In genomic region chr16:29606669-29607427, GRCh38 we compare ENCODE assay signal across 10 cellular contexts. TPM values are rescaled to one million over a fixed set of nuclear protein-coding genes. Genes with fewer than 3 reads are reported as not detected.
DNase-seq lines count a peak whose midpoint lies in the region; ATAC-seq and TF ChIP-seq lines count a peak whose summit lies in the region.
"Not testable (repeated sequence)": the region's sequence is repeated elsewhere in the genome, so short reads cannot be mapped to it uniquely, and the experiment has no call there.
"Had no signal": no experiment of that assay in that cellular context is flagged by ENCODE, and none has a peak within 500 bp of the region (broad histone marks: within the 10 kb centered on the region; RNA-seq: fewer than 3 reads in every experiment).

No MANE protein-coding gene starts in this region.

- not testable (repeated sequence) for TF ChIP-seq CTCF in GM12865 (IDR thresholded peaks at IDR 0.05; ENCODE audit: insufficient read depth, low read depth, low read length, missing control alignments); Peyer's patch (IDR thresholded peaks at IDR 0.05); colonic mucosa (IDR thresholded peaks at IDR 0.05)

- not testable (repeated sequence) for H3K27ac ChIP-seq in BLaER1 treated with 17β-estradiol and CSF1 and Interleukin-3, amounts not matched to agents 10 nM and 100 nM; colonic mucosa; naive thymus-derived CD4-positive, alpha-beta T cell (ENCODE audit: low read depth, low read length)
- H3K27ac ChIP-seq in Peyer's patch, result peak overlapping the region in 2 of 4 donors; percentile 26 to 49

- not testable (repeated sequence) for H3K4me3 ChIP-seq in BLaER1 treated with 17β-estradiol and CSF1 and Interleukin-3, amounts not matched to agents 10 nM and 100 nM; Peyer's patch; colonic mucosa; naive thymus-derived CD4-positive, alpha-beta T cell (ENCODE audit: low read length)
- peak overlapping the region; percentile 34; the same call in 1 of the 2 replicates for H3K4me3 ChIP-seq in GM12865 (ENCODE audit: low read depth, low read length)

- H3K27me3 Mint-ChIP-seq in activated CD8-positive, alpha-beta memory T cell treated with anti-CD3 and anti-CD28 coated beads, Interleukin-2, amount 10 ng/mL, durations not matched to agents 7 days and 5 days; naive thymus-derived CD4-positive, alpha-beta T cell: not testable (repeated sequence)

- H3K9me3 ChIP-seq in BLaER1 treated with 17β-estradiol and CSF1 and Interleukin-3, amounts not matched to agents 10 nM and 100 nM (replicated peaks in 1 of 11); Peyer's patch; colonic mucosa; naive thymus-derived CD4-positive, alpha-beta T cell (ENCODE audit: control insufficient read depth in 2 of 3, low read length in 3 of 3): not testable (repeated sequence)

- not testable (repeated sequence) for H3K27me3 ChIP-seq in BLaER1 treated with 17β-estradiol and CSF1 and Interleukin-3, amounts not matched to agents 10 nM and 100 nM; Peyer's patch; colonic mucosa; naive thymus-derived CD4-positive, alpha-beta T cell (ENCODE audit: control insufficient read depth in 2 of 2, insufficient read depth in 2 of 2, low read length in 2 of 2)

- peak overlapping the region; percentile 58 for H3K27ac Mint-ChIP-seq in activated CD8-positive, alpha-beta memory T cell treated with anti-CD3 and anti-CD28 coated beads, Interleukin-2, amount 10 ng/mL, durations not matched to agents 7 days and 5 days
- H3K27ac Mint-ChIP-seq in naive thymus-derived CD4-positive, alpha-beta T cell, result peak overlapping the region in 2 of 9 donors; percentile 42 to 65
- peak overlapping the region; percentile 87 for H3K27ac Mint-ChIP-seq in stimulated activated effector memory CD8-positive, alpha-beta T cell treated with anti-CD3 and anti-CD28 coated beads, Interleukin-12 subunit alpha, Interleukin-12 subunit beta, amount 100 ng/mL, for 72 hours

- POLR2A ChIA-PET in naive thymus-derived CD4-positive, alpha-beta T cell (lab: Charles Lee), result not testable (repeated sequence)

- TF ChIP-seq POLR2A in Peyer's patch (IDR thresholded peaks at IDR 0.05), result not testable (repeated sequence)

- ATAC-seq in HG02870 (IDR thresholded peaks at IDR 0.05; ENCODE audit: unreplicated experiment), result peak; percentile 36
- ATAC-seq in activated CD8-positive, alpha-beta memory T cell treated with anti-CD3 and anti-CD28 coated beads, Interleukin-2, amount 10 ng/mL, durations not matched to agents 7 days and 5 days; stimulated activated effector memory CD8-positive, alpha-beta T cell treated with anti-CD3 and anti-CD28 coated beads, Interleukin-12 subunit alpha, Interleukin-12 subunit beta, amount 100 ng/mL, for 72 hours: not testable (repeated sequence)
- ATAC-seq in naive thymus-derived CD4-positive, alpha-beta T cell, result peak; percentile 46

- peak; percentile 36 for DNase-seq in GM12865 (ENCODE audit: low read depth)
- peak; percentile 14 to 59 (median 54) for DNase-seq in Peyer's patch
- not testable (repeated sequence) for DNase-seq in activated CD8-positive, alpha-beta memory T cell treated with anti-CD3 and anti-CD28 coated beads, Interleukin-2, amount 10 ng/mL, durations not matched to agents 7 days and 5 days; naive thymus-derived CD4-positive, alpha-beta T cell; stimulated activated effector memory CD8-positive, alpha-beta T cell treated with anti-CD3 and anti-CD28 coated beads, Interleukin-12 subunit alpha, Interleukin-12 subunit beta, amount 100 ng/mL, for 72 hours (ENCODE audit: low spot score in 2 of 2)
- peak; percentile 14 for DNase-seq in colonic mucosa

- intact Hi-C loops in colonic mucosa (cut with DNase I); naive thymus-derived CD4-positive, alpha-beta T cell (cut with micrococcal nuclease): not testable (repeated sequence)

- CTCF ChIA-PET in activated CD8-positive, alpha-beta memory T cell treated with anti-CD3 and anti-CD28 coated beads, Interleukin-2, amount 10 ng/mL, durations not matched to agents 7 days and 5 days (lab: Charles Lee); naive thymus-derived CD4-positive, alpha-beta T cell (lab: Charles Lee): not testable (repeated sequence)

- peak overlapping the region; percentile 70 to 84 (median 74) for H3K4me2 ChIP-seq in BLaER1 treated with 17β-estradiol and CSF1 and Interleukin-3, amounts not matched to agents 10 nM and 100 nM

- H3K4me3 Mint-ChIP-seq in activated CD8-positive, alpha-beta memory T cell treated with anti-CD3 and anti-CD28 coated beads, Interleukin-2, amount 10 ng/mL, durations not matched to agents 7 days and 5 days, result peak overlapping the region; percentile 1
- not testable (repeated sequence) for H3K4me3 Mint-ChIP-seq in naive thymus-derived CD4-positive, alpha-beta T cell
- peak overlapping the region; percentile 36 for H3K4me3 Mint-ChIP-seq in stimulated activated effector memory CD8-positive, alpha-beta T cell treated with anti-CD3 and anti-CD28 coated beads, Interleukin-12 subunit alpha, Interleukin-12 subunit beta, amount 100 ng/mL, for 72 hours

- H3K9ac ChIP-seq in BLaER1 treated with 17β-estradiol and CSF1 and Interleukin-3, amounts not matched to agents 10 nM and 100 nM, result peak overlapping the region in 1 of 11 experiments; percentile 10; a peak in 1 of 22 replicates
- H3K9ac ChIP-seq in colonic mucosa (ENCODE audit: low read depth in 2 of 2, low read length in 2 of 2), result not testable (repeated sequence)

- not testable (repeated sequence) for H3K9me3 Mint-ChIP-seq in activated CD8-positive, alpha-beta memory T cell treated with anti-CD3 and anti-CD28 coated beads, Interleukin-2, amount 10 ng/mL, durations not matched to agents 7 days and 5 days (ENCODE audit: low read depth); naive thymus-derived CD4-positive, alpha-beta T cell; stimulated activated effector memory CD8-positive, alpha-beta T cell treated with anti-CD3 and anti-CD28 coated beads, Interleukin-12 subunit alpha, Interleukin-12 subunit beta, amount 100 ng/mL, for 72 hours

- peaks cover 0 to 11% (median 0%) of the 10 kb centered on the region in 11 experiments; a peak in 5 of 22 replicates for H3K36me3 ChIP-seq in BLaER1 treated with 17β-estradiol and CSF1 and Interleukin-3, amounts not matched to agents 10 nM and 100 nM
- not testable (repeated sequence) for H3K36me3 ChIP-seq in Peyer's patch; colonic mucosa; naive thymus-derived CD4-positive, alpha-beta T cell (ENCODE audit: control insufficient read depth in 2 of 3, insufficient read depth in 3 of 3, low read length in 3 of 3)

- peaks cover 39 to 82% (median 64%) of the 10 kb centered on the region in 10 experiments for H3K4me1 ChIP-seq in BLaER1 treated with 17β-estradiol and CSF1 and Interleukin-3, amounts not matched to agents 10 nM and 100 nM
- peaks cover 0 to 21% (median 1%) of the 10 kb centered on the region in 4 donors for H3K4me1 ChIP-seq in Peyer's patch
- H3K4me1 ChIP-seq in colonic mucosa; naive thymus-derived CD4-positive, alpha-beta T cell (ENCODE audit: control insufficient read depth in 2 of 2, insufficient read depth in 2 of 2, low read length in 2 of 2): not testable (repeated sequence)

- H3K4me1 Mint-ChIP-seq in activated CD8-positive, alpha-beta memory T cell treated with anti-CD3 and anti-CD28 coated beads, Interleukin-2, amount 10 ng/mL, durations not matched to agents 7 days and 5 days, result peaks cover 55% of the 10 kb centered on the region
- H3K4me1 Mint-ChIP-seq in naive thymus-derived CD4-positive, alpha-beta T cell, result peaks cover 11 to 40% (median 32%) of the 10 kb centered on the region in 7 donors
- H3K4me1 Mint-ChIP-seq in stimulated activated effector memory CD8-positive, alpha-beta T cell treated with anti-CD3 and anti-CD28 coated beads, Interleukin-12 subunit alpha, Interleukin-12 subunit beta, amount 100 ng/mL, for 72 hours, result peaks cover 49% of the 10 kb centered on the region

- peaks cover 18% of the 10 kb centered on the region for H3K36me3 Mint-ChIP-seq in activated CD8-positive, alpha-beta memory T cell treated with anti-CD3 and anti-CD28 coated beads, Interleukin-2, amount 10 ng/mL, durations not matched to agents 7 days and 5 days
- not testable (repeated sequence) for H3K36me3 Mint-ChIP-seq in naive thymus-derived CD4-positive, alpha-beta T cell
- peaks cover 92% of the 10 kb centered on the region for H3K36me3 Mint-ChIP-seq in stimulated activated effector memory CD8-positive, alpha-beta T cell treated with anti-CD3 and anti-CD28 coated beads, Interleukin-12 subunit alpha, Interleukin-12 subunit beta, amount 100 ng/mL, for 72 hours

- peaks cover 0 to 97% (median 93%) of the 10 kb centered on the region in 11 experiments; a peak in 21 of 22 replicates for H4K20me1 ChIP-seq in BLaER1 treated with 17β-estradiol and CSF1 and Interleukin-3, amounts not matched to agents 10 nM and 100 nM

RNA-seq across cellular contexts. Expression of gene SPN, which starts 56.2 kb away (rescaled TPM):
- total RNA-seq in Peyer's patch, result 10 to 100 TPM in 1 of 4 donors, 1 to 10 TPM in 3; 2.5 to 14.0 (median 2.8) TPM
- total RNA-seq in activated CD8-positive, alpha-beta memory T cell treated with anti-CD3 and anti-CD28 coated beads, Interleukin-2, amount 10 ng/mL, durations not matched to agents 7 days and 5 days, result 100 to 1,000 TPM; 329 to 351 TPM
- 1 to 10 TPM; 2.3 to 3.7 TPM for total RNA-seq in colonic mucosa
- 100 to 1,000 TPM in 4 of 5 experiments, 10 to 100 TPM in 1; 79.5 to 333 (median 124) TPM for total RNA-seq in naive thymus-derived CD4-positive, alpha-beta T cell
- 100 to 1,000 TPM in 1 of 2 donors, 10 to 100 TPM in 1; 96.0 to 183 TPM for polyA plus RNA-seq in naive thymus-derived CD4-positive, alpha-beta T cell
- total RNA-seq: Caco-2, osteocyte had no signal

Comparison
In these comparisons a context has a peak if more than half of its experiments do, and no peak if none do; other contexts are left out.
1. RNA of gene SPN, which starts 56.2 kb away (total RNA-seq): 329 to 351 TPM in activated CD8-positive, alpha-beta memory T cell treated with anti-CD3 and anti-CD28 coated beads, Interleukin-2, amount 10 ng/mL, durations not matched to agents 7 days and 5 days and 79.5 to 333 TPM in naive thymus-derived CD4-positive, alpha-beta T cell; 2.3 to 3.7 TPM in colonic mucosa and 2.5 to 14.0 TPM in Peyer's patch; every median in the first group is over 4 times any median in the second.